In the genomic region with DNA sequence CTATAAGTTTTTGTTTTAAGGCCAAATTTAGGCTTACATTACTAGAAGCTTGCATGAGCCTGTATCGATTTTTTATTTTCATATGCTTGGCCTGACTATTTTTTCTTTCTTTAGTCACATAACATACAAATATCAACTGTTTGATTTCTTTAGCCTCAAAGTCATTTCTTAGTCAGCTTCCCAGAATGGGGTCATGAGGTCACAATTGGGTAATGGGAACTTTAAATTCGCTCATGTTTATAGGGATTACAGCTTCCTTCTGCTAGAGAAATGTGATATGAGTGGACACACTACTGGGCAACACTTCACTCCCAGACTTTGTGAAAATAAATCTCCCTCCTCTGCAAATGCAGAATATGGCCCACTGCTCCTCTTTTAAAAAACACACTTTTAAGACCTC, we compare ENCODE assay signal across 12 cellular contexts. TPM values are rescaled to one million over a fixed set of nuclear protein-coding genes. Genes with fewer than 3 reads are reported as not detected.
DNase-seq lines count a peak whose midpoint lies in the region; ATAC-seq and TF ChIP-seq lines count a peak whose summit lies in the region.
"Had no signal": no experiment of that assay in that cellular context is flagged by ENCODE, and none has a peak within 500 bp of the region (broad histone marks: within the 10 kb centered on the region; RNA-seq: fewer than 3 reads in every experiment).

No MANE protein-coding gene starts in this region.

- peak overlapping the region; percentile 79 for H3K4me2 ChIP-seq in MM.1S (ENCODE audit: low read depth, low read length)

- H3F3A ChIP-seq in MM.1S (ENCODE audit: insufficient read depth, low read length) = peaks cover 26% of the 10 kb centered on the region

- H4K20me1 ChIP-seq in MM.1S (ENCODE audit: insufficient read depth, low read length) = no peaks in the 10 kb centered on the region

- DNase-seq in MM.1S (no peak), epithelial cell of esophagus (ENCODE audit: low read depth) (peak; percentile 23), NCI-H146 treated with DMSO at 0.1 percent for 48 hours (lab: John Stamatoyannopoulos, UW; ENCODE audit: unreplicated experiment) (no peak), foreskin keratinocyte (no peak)
- DNase-seq: activated effector memory CD4-positive, alpha-beta T cell treated with Interleukin-2 at 50 U/mL for 16 hours; NCI-H1930 had no signal

- H3K9me2 ChIP-seq in MM.1S (replicated peaks; ENCODE audit: insufficient read depth, low read length) = no peaks in the 10 kb centered on the region

- no peaks in the 10 kb centered on the region for H3K27me3 ChIP-seq in ACC112 (ENCODE audit: insufficient read depth, low read length)
- H3K27me3 ChIP-seq in MM.1S (replicated peaks; ENCODE audit: insufficient read depth, low read length) = no peaks in the 10 kb centered on the region
- H3K27me3 ChIP-seq in foreskin keratinocyte = no peaks in the 10 kb centered on the region

- TF ChIP-seq CTCF in MM.1S (IDR thresholded peaks at IDR 0.05; ENCODE audit: low read length) = no peak
- TF ChIP-seq CTCF in epithelial cell of esophagus (IDR thresholded peaks at IDR 0.05; ENCODE audit: insufficient read depth, low read depth, low read length, missing control alignments) = no peak
- TF ChIP-seq CTCF in foreskin keratinocyte (conservative IDR thresholded peaks at IDR 0.05) = no peak

- H3K9ac ChIP-seq in MM.1S (ENCODE audit: low read length) = peak overlapping the region; percentile 1; the same call in 1 of the 2 replicates

- H2AFZ ChIP-seq in ACC112 (ENCODE audit: low read length, unreplicated experiment) (no peak overlapping the region), MM.1S (ENCODE audit: low read length) (no peak overlapping the region)

- H3K4me1 ChIP-seq in ACC112 (ENCODE audit: control insufficient read depth, insufficient read depth, low read length, unreplicated experiment) (peaks cover 52% of the 10 kb centered on the region), MM.1S (ENCODE audit: low read length) (peaks cover 54% of the 10 kb centered on the region), foreskin keratinocyte (no peaks in the 10 kb centered on the region)

- H3K36me3 ChIP-seq in ACC112 (ENCODE audit: insufficient read depth, low read length) (no peaks in the 10 kb centered on the region), MM.1S (replicated peaks; ENCODE audit: insufficient read depth, low read length) (no peaks in the 10 kb centered on the region)

- ATAC-seq in GM18873 (IDR thresholded peaks at IDR 0.05; ENCODE audit: low FRiP score, unreplicated experiment) (peak; percentile 0), HG03565 (IDR thresholded peaks at IDR 0.05; ENCODE audit: unreplicated experiment) (no peak), foreskin keratinocyte (no peak), HG03095 (IDR thresholded peaks at IDR 0.05; ENCODE audit: unreplicated experiment) (no peak)

- H3K27ac ChIP-seq in ACC112 (ENCODE audit: low read depth, low read length) (peak overlapping the region; percentile 71), MM.1S (ENCODE audit: low read length) (peak overlapping the region; percentile 74; the same call in 1 of the 2 replicates), foreskin keratinocyte (no peak overlapping the region)
- H3K27ac ChIP-seq: epithelial cell of prostate had no signal

- no peaks in the 10 kb centered on the region for H3K9me3 ChIP-seq in MM.1S (replicated peaks; ENCODE audit: insufficient read depth, low read length)

- no peaks in the 10 kb centered on the region for H3K79me2 ChIP-seq in ACC112 (ENCODE audit: control insufficient read depth, insufficient read depth, low read length, unreplicated experiment)
- no peaks in the 10 kb centered on the region for H3K79me2 ChIP-seq in MM.1S (ENCODE audit: low read length)

- H3K4me3 ChIP-seq in ACC112 (ENCODE audit: low read depth, low read length) (peak overlapping the region; percentile 9; the same call in 1 of the 2 replicates), MM.1S (ENCODE audit: low read length) (peak overlapping the region; percentile 7; the same call in 1 of the 2 replicates), epithelial cell of esophagus (ENCODE audit: low read length) (no peak overlapping the region)
- H3K4me3 ChIP-seq: lung had no signal

RNA-seq across cellular contexts. Expression of gene TIPARP, which starts 9.1 kb away (rescaled TPM):
- 111 and 116 TPM in 2 replicates for total RNA-seq in foreskin keratinocyte
- 45.3 and 50.3 TPM in 2 replicates for polyA plus RNA-seq in foreskin keratinocyte
